Comparison of ENCODE assay signal across 12 cellular contexts in the genomic region with DNA sequence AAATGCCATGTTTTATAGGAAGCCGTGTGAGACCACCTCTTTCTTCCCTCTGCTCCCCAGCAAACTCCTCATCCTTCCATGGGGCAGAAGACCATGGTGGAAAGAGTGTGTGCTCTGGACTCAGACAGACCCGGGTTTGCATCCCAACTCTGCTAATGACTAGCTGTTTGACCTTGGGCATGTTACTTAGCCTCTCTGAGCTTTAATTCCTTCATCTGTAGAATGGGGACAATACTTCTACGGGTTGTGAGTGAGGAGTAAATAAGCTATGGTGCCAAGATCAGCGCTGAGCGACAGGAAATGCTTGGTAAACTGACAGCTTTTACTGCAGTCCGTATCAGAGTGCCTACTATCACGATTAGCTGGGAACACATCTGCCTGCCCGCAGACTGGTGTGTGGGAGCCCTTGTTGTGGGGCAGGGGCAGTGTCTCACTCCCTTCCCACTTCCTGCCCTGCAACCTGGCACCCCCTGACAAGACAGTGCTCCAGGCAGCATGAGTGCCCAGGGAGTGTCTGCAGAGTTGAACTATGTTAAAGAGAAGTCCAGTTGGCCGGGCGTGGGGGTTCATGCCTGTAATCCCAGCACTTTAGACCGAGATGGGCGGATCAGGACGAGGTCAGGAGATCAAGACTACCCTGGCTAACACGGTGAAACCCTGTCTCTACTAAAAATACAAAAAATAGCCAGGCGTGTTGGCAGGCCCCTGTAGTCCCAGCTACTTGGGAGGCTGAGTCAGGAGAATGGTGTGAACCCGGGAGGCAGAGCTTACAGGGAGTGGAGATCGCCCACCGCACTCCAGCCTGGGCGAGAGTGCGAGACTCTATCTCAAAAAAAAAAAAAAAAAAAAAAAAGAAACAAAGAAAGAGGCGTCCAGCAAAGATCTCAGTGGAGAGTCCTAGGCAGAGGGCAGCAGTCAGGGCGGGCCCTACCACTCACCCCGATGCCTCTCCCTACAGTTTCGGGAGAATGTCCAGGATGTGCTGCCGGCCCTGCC. TPM values are rescaled to one million over a fixed set of nuclear protein-coding genes. Genes with fewer than 3 reads are reported as not detected.
A peak's percentile ranks its signal among the peaks of the same experiment; 100 is the strongest.
DNase-seq lines count a peak whose midpoint lies in the region; ATAC-seq and TF ChIP-seq lines count a peak whose summit lies in the region.
"Had no signal": no experiment of that assay in that cellular context is flagged by ENCODE, and none has a peak within 500 bp of the region (broad histone marks: within the 10 kb centered on the region; RNA-seq: fewer than 3 reads in every experiment).

No MANE protein-coding gene starts in this region.

- CTCF ChIA-PET in CD8-positive, alpha-beta memory T cell (lab: Charles Lee), result interaction anchor here (1.0 to 2.6 kb wide), 3 partner anchors 11 to 110 kb away, joined by 3 to 12 read pairs (median 3); a partner anchor contains a TSS

- H3K36me3 ChIP-seq in CD8-positive, alpha-beta memory T cell (ENCODE audit: insufficient read depth, low read length), result no peaks in the 10 kb centered on the region
- H3K36me3 ChIP-seq: sigmoid colon, thoracic aorta had no signal

- no peak overlapping the region for H3K27ac ChIP-seq in CD8-positive, alpha-beta memory T cell (ENCODE audit: low read depth, low read length)
- H3K27ac ChIP-seq in caudate nucleus (ENCODE audit: low read depth, low read length), result peak overlapping the region; percentile 77
- H3K27ac ChIP-seq: body of pancreas, thoracic aorta had no signal

- H3K4me3 Mint-ChIP-seq in CD8-positive, alpha-beta memory T cell, result peak overlapping the region; percentile 8 to 81 (median 66)
- H3K4me3 Mint-ChIP-seq in nephron progenitor cell (peak overlapping the region; percentile 84), CD14-positive monocyte (peak overlapping the region in 1 of 2 donors; percentile 80)

- H3K36me3 Mint-ChIP-seq in CD8-positive, alpha-beta memory T cell, result no peaks in the 10 kb centered on the region
- H3K36me3 Mint-ChIP-seq in nephron progenitor cell (ENCODE audit: low read depth), result peaks cover under 1% of the 10 kb centered on the region
- H3K36me3 Mint-ChIP-seq in CD14-positive monocyte, result peaks cover 2 to 3% of the 10 kb centered on the region in 2 donors

- peak overlapping the region in 5 of 8 donors; percentile 41 to 74 (median 52) for H3K27ac Mint-ChIP-seq in CD8-positive, alpha-beta memory T cell
- H3K27ac Mint-ChIP-seq in nephron progenitor cell (no peak overlapping the region), CD14-positive monocyte (peak overlapping the region in 1 of 7 donors; percentile 53)

- intact Hi-C loops in CD14-positive monocyte (cut with micrococcal nuclease), result no loop called here

- peak in 1 of 5 donors; percentile 21 for DNase-seq in CD8-positive, alpha-beta memory T cell
- DNase-seq in OCI-M1 (lab: John Stamatoyannopoulos, UW) (peak; percentile 62), caudate nucleus (lab: John Stamatoyannopoulos, UW) (no peak), nephron progenitor cell (no peak), NCI-H1417 (lab: John Stamatoyannopoulos, UW) (no peak), CD14-positive monocyte (ENCODE audit: low spot score) (no peak)
- DNase-seq: body of pancreas, NCI-H2227 treated with DMSO at 0.1 percent for 48 hours, sigmoid colon had no signal

- H3K27me3 ChIP-seq in CD8-positive, alpha-beta memory T cell (ENCODE audit: insufficient read depth, low read length, poor library complexity, severe bottlenecking), result peaks cover 12% of the 10 kb centered on the region
- H3K27me3 ChIP-seq: body of pancreas, sigmoid colon had no signal

- H3K27me3 Mint-ChIP-seq in CD8-positive, alpha-beta memory T cell, result peaks cover 16 to 34% of the 10 kb centered on the region in 2 donors
- H3K27me3 Mint-ChIP-seq in nephron progenitor cell (ENCODE audit: low read depth, poor library complexity) (peaks cover 31% of the 10 kb centered on the region), CD14-positive monocyte (ENCODE audit: low read depth in 3 of 3) (peaks cover 48 to 66% (median 54%) of the 10 kb centered on the region in 3 donors)

- H3K4me1 ChIP-seq in CD8-positive, alpha-beta memory T cell (ENCODE audit: insufficient read depth, low read length), result peaks cover 30% of the 10 kb centered on the region

- H3K4me1 Mint-ChIP-seq in CD8-positive, alpha-beta memory T cell, result peaks cover 24 to 31% (median 25%) of the 10 kb centered on the region in 3 donors
- peaks cover 44% of the 10 kb centered on the region for H3K4me1 Mint-ChIP-seq in nephron progenitor cell
- H3K4me1 Mint-ChIP-seq in CD14-positive monocyte, result peaks cover 11% of the 10 kb centered on the region

- no peaks in the 10 kb centered on the region for H3K9me3 ChIP-seq in CD8-positive, alpha-beta memory T cell (ENCODE audit: low read length)
- H3K9me3 ChIP-seq: body of pancreas, sigmoid colon, thoracic aorta had no signal

- ATAC-seq in GM21528 (IDR thresholded peaks at IDR 0.05; ENCODE audit: low FRiP score, unreplicated experiment), result no peak
- no peak for ATAC-seq in GM18519 (IDR thresholded peaks at IDR 0.05; ENCODE audit: low FRiP score, unreplicated experiment)
- ATAC-seq: body of pancreas had no signal

- H3K4me3 ChIP-seq in CD8-positive, alpha-beta memory T cell (ENCODE audit: low read length), result no peak overlapping the region
- H3K4me3 ChIP-seq: body of pancreas had no signal

- no peaks in the 10 kb centered on the region for H3K9me3 Mint-ChIP-seq in CD8-positive, alpha-beta memory T cell
- H3K9me3 Mint-ChIP-seq in nephron progenitor cell (no peaks in the 10 kb centered on the region), CD14-positive monocyte (peaks cover 0 to 11% (median 0%) of the 10 kb centered on the region in 7 donors)

- TF ChIP-seq CTCF in nephron progenitor cell (IDR thresholded peaks at IDR 0.05) (no peak), CD14-positive monocyte (IDR thresholded peaks at IDR 0.05) (no peak)

- POLR2A ChIA-PET in CD8-positive, alpha-beta memory T cell (lab: Charles Lee), result no interaction called here

RNA-seq across cellular contexts. Expression of a gene that starts 2.2 kb away (rescaled TPM):
- total RNA-seq in CD8-positive, alpha-beta memory T cell, result 1 to 10 TPM; 4.4 to 4.9 TPM
- 4.6 TPM for polyA plus RNA-seq in CD8-positive, alpha-beta memory T cell
- polyA plus RNA-seq in CD14-positive monocyte, result under 1 TPM in 1 of 2 donors, not detected in 1; 0.03 TPM

RNA-seq across cellular contexts. Expression of a gene that starts 11.8 kb away (rescaled TPM):
- total RNA-seq in CD8-positive, alpha-beta memory T cell, result 1 to 10 TPM; 6.3 to 7.9 TPM
- polyA plus RNA-seq in CD8-positive, alpha-beta memory T cell, result 0.22 TPM
- under 1 TPM; 0.26 to 0.42 TPM for polyA plus RNA-seq in CD14-positive monocyte

RNA-seq across cellular contexts. Expression of a gene that starts 26.6 kb away (rescaled TPM):
- 100 to 1,000 TPM; 104 to 110 TPM for total RNA-seq in CD8-positive, alpha-beta memory T cell
- polyA plus RNA-seq in CD8-positive, alpha-beta memory T cell, result 43.1 TPM
- 10 to 100 TPM in 1 of 2 donors, 1 to 10 TPM in 1; 7.5 to 14.2 TPM for polyA plus RNA-seq in CD14-positive monocyte

RNA-seq across cellular contexts. Expression of a gene that starts 42.2 kb away (rescaled TPM):
- total RNA-seq in CD8-positive, alpha-beta memory T cell, result 1 to 10 TPM; 2.7 to 2.9 TPM
- polyA plus RNA-seq in CD8-positive, alpha-beta memory T cell, result 1.4 TPM
- polyA plus RNA-seq in CD14-positive monocyte, result under 1 TPM; 0.50 to 0.54 TPM

RNA-seq across cellular contexts. Expression of a gene that starts 42.3 kb away (rescaled TPM):
- 100 to 1,000 TPM; 235 to 241 TPM for total RNA-seq in CD8-positive, alpha-beta memory T cell
- polyA plus RNA-seq in CD8-positive, alpha-beta memory T cell, result 139 TPM
- 10 to 100 TPM; 34.7 to 52.1 TPM for polyA plus RNA-seq in CD14-positive monocyte
